In genomic region chr17:82216301-82217119, GRCh38 we compare ENCODE assay signal across 10 cellular contexts. TPM values are rescaled to one million over a fixed set of nuclear protein-coding genes. Genes with fewer than 3 reads are reported as not detected.
DNase-seq lines count a peak whose midpoint lies in the region; ATAC-seq lines count a peak whose summit lies in the region.
"Had no signal": no experiment of that assay in that cellular context is flagged by ENCODE, and none has a peak within 500 bp of the region (broad histone marks: within the 10 kb centered on the region; RNA-seq: fewer than 3 reads in every experiment).

No MANE protein-coding gene starts in this region.

- no peak overlapping the region for H3K23ac ChIP-seq in trophoblast cell (ENCODE audit: low read length)

- POLR2A ChIA-PET in activated CD4-positive, alpha-beta memory T cell treated with anti-CD3 and anti-CD28 coated beads, Interleukin-2, amount 10 ng/mL, durations not matched to agents 7 days and 5 days (lab: Charles Lee), result interaction anchor here (0.7 to 2.1 kb wide), 4 partner anchors 11 to 57 kb away, joined by 5 to 17 read pairs (median 6); partner anchors contain the start of genes CSNK1D and SLC16A3

- no peak overlapping the region for H3K4me3 ChIP-seq in trophoblast cell (ENCODE audit: low read depth, low read length)

- H3K36me3 Mint-ChIP-seq in IgD-negative memory B cell, result no peaks in the 10 kb centered on the region
- no peaks in the 10 kb centered on the region for H3K36me3 Mint-ChIP-seq in activated CD4-positive, alpha-beta memory T cell treated with anti-CD3 and anti-CD28 coated beads, Interleukin-2, amount 10 ng/mL, durations not matched to agents 7 days and 5 days (ENCODE audit: low read depth)

- peak overlapping the region; percentile 59 for H3K14ac ChIP-seq in trophoblast cell (ENCODE audit: low read length)

- H3K79me1 ChIP-seq in trophoblast cell (ENCODE audit: low read length), result peaks cover 30% of the 10 kb centered on the region

- H4K8ac ChIP-seq in trophoblast cell (ENCODE audit: low read depth, low read length), result peak overlapping the region; percentile 75

- H3K27ac Mint-ChIP-seq in IgD-negative memory B cell, result peak overlapping the region; percentile 89 to 93 (median 91)
- peak overlapping the region; percentile 83 for H3K27ac Mint-ChIP-seq in activated CD4-positive, alpha-beta memory T cell treated with anti-CD3 and anti-CD28 coated beads, Interleukin-2, amount 10 ng/mL, durations not matched to agents 7 days and 5 days

- peaks cover 0 to 23% (median 21%) of the 10 kb centered on the region in 3 donors for H3K4me1 Mint-ChIP-seq in IgD-negative memory B cell
- H3K4me1 Mint-ChIP-seq in activated CD4-positive, alpha-beta memory T cell treated with anti-CD3 and anti-CD28 coated beads, Interleukin-2, amount 10 ng/mL, durations not matched to agents 7 days and 5 days, result peaks cover 39% of the 10 kb centered on the region

- no peaks in the 10 kb centered on the region for H3K27me3 ChIP-seq in trophoblast cell (ENCODE audit: insufficient read depth, low read length)

- peak overlapping the region; percentile 42 for H3K27ac ChIP-seq in trophoblast cell (ENCODE audit: low read depth, low read length)
- H3K27ac ChIP-seq: 22Rv1 had no signal

- peak overlapping the region; percentile 58 for H2BK5ac ChIP-seq in trophoblast cell (ENCODE audit: low read depth, low read length, poor library complexity)

- CTCF ChIA-PET in activated CD4-positive, alpha-beta memory T cell treated with anti-CD3 and anti-CD28 coated beads, Interleukin-2, amount 10 ng/mL, durations not matched to agents 7 days and 5 days (lab: Charles Lee), result interaction anchor here (2.0 kb wide), 1 partner anchor 10 kb away, joined by 8 read pairs; no protein-coding TSS in a partner anchor

- H3K9me3 ChIP-seq in trophoblast cell (ENCODE audit: insufficient read depth, low read depth, low read length), result no peaks in the 10 kb centered on the region

- peak overlapping the region; percentile 90 for H2AK5ac ChIP-seq in trophoblast cell (ENCODE audit: low read length)

- H3K18ac ChIP-seq in trophoblast cell (ENCODE audit: low read length), result peak overlapping the region; percentile 51

- no peaks in the 10 kb centered on the region for H3K36me3 ChIP-seq in trophoblast cell (ENCODE audit: control insufficient read depth in 1 of 2, insufficient read depth in 2 of 2, low read length in 2 of 2)

- peaks cover 23 to 28% of the 10 kb centered on the region in 2 experiments for H3K4me1 ChIP-seq in trophoblast cell (ENCODE audit: control insufficient read depth in 1 of 2, insufficient read depth in 2 of 2, low read length in 2 of 2)

- H3K27me3 Mint-ChIP-seq in IgD-negative memory B cell, result no peaks in the 10 kb centered on the region
- H3K27me3 Mint-ChIP-seq in activated CD4-positive, alpha-beta memory T cell treated with anti-CD3 and anti-CD28 coated beads, Interleukin-2, amount 10 ng/mL, durations not matched to agents 7 days and 5 days, result no peaks in the 10 kb centered on the region

- no peak overlapping the region for H3K4me2 ChIP-seq in trophoblast cell (ENCODE audit: low read length)

- H3K9me3 Mint-ChIP-seq in IgD-negative memory B cell, result no peaks in the 10 kb centered on the region
- no peaks in the 10 kb centered on the region for H3K9me3 Mint-ChIP-seq in activated CD4-positive, alpha-beta memory T cell treated with anti-CD3 and anti-CD28 coated beads, Interleukin-2, amount 10 ng/mL, durations not matched to agents 7 days and 5 days
- H3K9me3 Mint-ChIP-seq: activated T-cell treated with anti-CD3 and anti-CD28 coated beads, Interleukin-2, amount 50 U/mL, for 4 hours had no signal

- DNase-seq in DMS53 (lab: John Stamatoyannopoulos, UW) (peak; percentile 48), DMS53 treated with DMSO at 0.1 percent for 48 hours (lab: John Stamatoyannopoulos, UW; ENCODE audit: unreplicated experiment) (no peak), fibroblast of peridontal ligament (ENCODE audit: extremely low read depth) (peak; percentile 70), trophoblast cell (peak; percentile 74 to 77), NCI-H82 treated with DMSO at 0.1 percent for 48 hours (lab: John Stamatoyannopoulos, UW; ENCODE audit: unreplicated experiment) (no peak)
- peak; percentile 73 for DNase-seq in activated CD4-positive, alpha-beta memory T cell treated with anti-CD3 and anti-CD28 coated beads, Interleukin-2, amount 10 ng/mL, durations not matched to agents 7 days and 5 days
- DNase-seq: activated T-cell treated with anti-CD3 and anti-CD28 coated beads, Interleukin-2, amount 50 U/mL, for 4 hours had no signal

- H2BK12ac ChIP-seq in trophoblast cell (ENCODE audit: low read length), result peak overlapping the region; percentile 93

- no peak for ATAC-seq in GM21526 (IDR thresholded peaks at IDR 0.05; ENCODE audit: low FRiP score, unreplicated experiment)

- peak overlapping the region; percentile 41 for H3K4ac ChIP-seq in trophoblast cell (ENCODE audit: low read depth, low read length)

- no peak overlapping the region for H2AFZ ChIP-seq in trophoblast cell (ENCODE audit: insufficient read depth, low read length, poor library complexity)

- peak overlapping the region; percentile 6 for H4K12ac ChIP-seq in trophoblast cell (ENCODE audit: low read depth, low read length)

- no peak overlapping the region for H3K9ac ChIP-seq in trophoblast cell (ENCODE audit: low read length)

- H3K4me3 Mint-ChIP-seq in IgD-negative memory B cell, result peak overlapping the region; percentile 34 to 93 (median 68)
- H3K4me3 Mint-ChIP-seq in activated CD4-positive, alpha-beta memory T cell treated with anti-CD3 and anti-CD28 coated beads, Interleukin-2, amount 10 ng/mL, durations not matched to agents 7 days and 5 days, result peak overlapping the region; percentile 13
- H3K4me3 Mint-ChIP-seq: activated T-cell treated with anti-CD3 and anti-CD28 coated beads, Interleukin-2, amount 50 U/mL, for 4 hours had no signal

- peaks cover 8% of the 10 kb centered on the region for H3K79me2 ChIP-seq in trophoblast cell (ENCODE audit: control insufficient read depth, insufficient read depth, low read length, poor library complexity)

- no CpG with 5 or more reads among the region's 17 CpGs for WGBS in trophoblast cell (ENCODE audit: extremely low coverage, insufficient coverage, insufficient read length)

- H2BK120ac ChIP-seq in trophoblast cell (ENCODE audit: insufficient read depth, low read length, poor library complexity), result peak overlapping the region; percentile 87

- H4K91ac ChIP-seq in trophoblast cell (ENCODE audit: low read depth, low read length), result peak overlapping the region; percentile 97

RNA-seq across cellular contexts. Expression of gene CCDC57, which starts 3.9 kb away (rescaled TPM):
- 34.1 TPM for polyA plus RNA-seq in IgD-negative memory B cell
- 10 to 100 TPM; 49.8 to 54.9 TPM for total RNA-seq in activated CD4-positive, alpha-beta memory T cell treated with anti-CD3 and anti-CD28 coated beads, Interleukin-2, amount 10 ng/mL, durations not matched to agents 7 days and 5 days
- 16.0 and 17.2 TPM in 2 replicates for polyA plus RNA-seq in trophoblast cell (2013)

RNA-seq across cellular contexts. Expression of gene SLC16A3, which starts 12.3 kb away (rescaled TPM):
- 3.7 TPM for polyA plus RNA-seq in IgD-negative memory B cell
- total RNA-seq in activated CD4-positive, alpha-beta memory T cell treated with anti-CD3 and anti-CD28 coated beads, Interleukin-2, amount 10 ng/mL, durations not matched to agents 7 days and 5 days, result 100 to 1,000 TPM; 206 to 210 TPM
- 106 and 112 TPM in 2 replicates for polyA plus RNA-seq in trophoblast cell (2013)

RNA-seq across cellular contexts. Expression of gene CSNK1D, which starts 57.0 kb away (rescaled TPM):
- polyA plus RNA-seq in IgD-negative memory B cell, result 78.3 TPM
- 100 to 1,000 TPM; 116 TPM for total RNA-seq in activated CD4-positive, alpha-beta memory T cell treated with anti-CD3 and anti-CD28 coated beads, Interleukin-2, amount 10 ng/mL, durations not matched to agents 7 days and 5 days
- polyA plus RNA-seq in trophoblast cell (2013), result 106 and 112 TPM in 2 replicates

Comparison
In these comparisons a context has a peak if more than half of its experiments do, and no peak if none do; other contexts are left out.
1. DNase-seq: peak in DMS53 (single experiment), activated CD4-positive, alpha-beta memory T cell treated with anti-CD3 and anti-CD28 coated beads, Interleukin-2, amount 10 ng/mL, durations not matched to agents 7 days and 5 days (single experiment), fibroblast of peridontal ligament (single experiment) and trophoblast cell (2 of 2); none in DMS53 treated with DMSO at 0.1 percent for 48 hours (single experiment) and NCI-H82 treated with DMSO at 0.1 percent for 48 hours (single experiment).